8 cellular contexts compared by ENCODE assay signal in genomic region chr5:157502143-157502647, GRCh38.
DNase-seq lines count a peak whose midpoint lies in the region; ATAC-seq and TF ChIP-seq lines count a peak whose summit lies in the region.

No MANE protein-coding gene starts in this region.

- ATAC-seq in GM21423 (IDR thresholded peaks at IDR 0.05; ENCODE audit: unreplicated experiment) (peak; percentile 72), HG03521 (IDR thresholded peaks at IDR 0.05; ENCODE audit: unreplicated experiment) (peak; percentile 76)

- CTCF ChIA-PET in HEK293T (lab: Yijun Ruan, JAX): no interaction called here

- DNase-seq in GM13977 (ENCODE audit: low spot score): peak; percentile 59
- DNase-seq in germinal center (ENCODE audit: low spot score): peak; percentile 80
- no peak for DNase-seq in DMS 273 (lab: John Stamatoyannopoulos, UW; ENCODE audit: unreplicated experiment)
- DNase-seq in AG08396 (ENCODE audit: low spot score): no peak
- no peak for DNase-seq in NCI-H2107 treated with DMSO at 0.1 percent for 48 hours (lab: John Stamatoyannopoulos, UW; ENCODE audit: unreplicated experiment)
- DNase-seq in HEK293T (ENCODE audit: extremely low spot score): no peak

- in situ Hi-C loops in GM13977 (cut with MboI; ENCODE audit: low pct_unique_long_range_greater_than_20kb, low sequenced_read_pairs, unreplicated experiment): loop anchor here (10.0 kb wide), 1 partner anchor 93 kb away; no protein-coding TSS in a partner anchor

- no peak for TF ChIP-seq CTCF in GM13977 (IDR thresholded peaks at IDR 0.05; ENCODE audit: extremely low read depth, insufficient read depth, missing control alignments)

- POLR2A ChIA-PET in HEK293T (lab: Yijun Ruan, JAX): no interaction called here

TF ChIP-seq in HEK293T, 16 proteins besides CTCF, POLR2A, EP300 and RAD21:
- no peak for TF ChIP-seq CTBP1 (IDR thresholded peaks at IDR 0.05; ENCODE audit: borderline replicate concordance)
- no peak for TF ChIP-seq FOXA1 (IDR thresholded peaks at IDR 0.05)
- no peak for TF ChIP-seq BHLHE40 (IDR thresholded peaks at IDR 0.05; ENCODE audit: borderline replicate concordance)
- no peak for TF ChIP-seq LEF1 (IDR thresholded peaks at IDR 0.05; ENCODE audit: borderline replicate concordance)
- TF ChIP-seq SP1 (IDR thresholded peaks at IDR 0.05): no peak
- no peak for TF ChIP-seq ARNT (IDR thresholded peaks at IDR 0.05)
- TF ChIP-seq L3MBTL2 (conservative IDR thresholded peaks at IDR 0.05): no peak

Comparison
In these comparisons a context has a peak if more than half of its experiments do, and no peak if none do; other contexts are left out.
1. DNase-seq: peak in GM13977 (single experiment) and germinal center (single experiment); none in DMS 273 (single experiment), AG08396 (single experiment), NCI-H2107 treated with DMSO at 0.1 percent for 48 hours (single experiment) and HEK293T (single experiment).